Comparison of ENCODE assay signal across 24 cellular contexts in genomic region chr6:3415490-3415889, GRCh38.
"Had no signal": no experiment of that assay in that cellular context is flagged by ENCODE, and none has a peak within 500 bp of the region (broad histone marks: within the 10 kb centered on the region; RNA-seq: fewer than 3 reads in every experiment).

No MANE protein-coding gene starts in this region.

- H3K4me3 ChIP-seq: lung, mucosa of descending colon, neural progenitor cell, right atrium auricular region, smooth muscle cell, stomach, testis, tibial artery, upper lobe of left lung had no signal

- DNase-seq: cortex of kidney; effector memory CD8-positive, alpha-beta T cell; kidney; mucosa of descending colon; naive B cell; stimulated activated CD4-positive, alpha-beta T cell treated with anti-CD3 and anti-CD28 coated beads, Interleukin-12 subunit alpha, Interleukin-12 subunit beta, amount 100 ng/mL, for 4 hours; stimulated activated CD4-positive, alpha-beta T cell treated with anti-CD3 and anti-CD28 coated beads, Interleukin-1b, Interleukin-23, amount 100 ng/mL, for 48 hours; stimulated activated CD4-positive, alpha-beta T cell treated with anti-CD3 and anti-CD28 coated beads, Interleukin-4, amount 100 ng/mL, for 1 hour; stimulated activated CD8-positive, alpha-beta memory T cell treated with anti-CD3 and anti-CD28 coated beads, Interleukin-4, amount 100 ng/mL, for 48 hours; stomach; testis; tibial artery; upper lobe of left lung had no signal

- H3K27me3 Mint-ChIP-seq: progenitor cell of endocrine pancreas had no signal

- H3K27ac ChIP-seq: neural progenitor cell, parathyroid adenoma, right atrium auricular region, stomach, testis, tibial artery, upper lobe of left lung had no signal

- H3K36me3 Mint-ChIP-seq: memory B cell; naive B cell; natural killer cell treated with Interleukin-12 subunit alpha and Interleukin-12 subunit beta and Interleukin-15 and Interleukin-18, amount 100 ng/mL, for 72 hours had no signal

- ATAC-seq: effector memory CD8-positive, alpha-beta T cell; left lobe of liver; mucosa of descending colon; sciatic nerve had no signal

- H3K27ac Mint-ChIP-seq: effector memory CD8-positive, alpha-beta T cell; memory B cell; natural killer cell treated with Interleukin-12 subunit alpha and Interleukin-12 subunit beta and Interleukin-15 and Interleukin-18, amount 100 ng/mL, for 72 hours; neural progenitor cell; progenitor cell of endocrine pancreas had no signal

- H2AFZ ChIP-seq: neural progenitor cell, parathyroid adenoma had no signal

- H3K79me2 ChIP-seq: parathyroid adenoma had no signal

- H3K4me3 Mint-ChIP-seq: effector memory CD8-positive, alpha-beta T cell; memory B cell; mesothelial cell of epicardium; naive B cell; natural killer cell treated with Interleukin-12 subunit alpha and Interleukin-12 subunit beta and Interleukin-15 and Interleukin-18, amount 100 ng/mL, for 72 hours; neural progenitor cell had no signal

- H3K4me1 ChIP-seq: parathyroid adenoma, testis, tibial artery had no signal

- H3K36me3 ChIP-seq: neural progenitor cell, right atrium auricular region, tibial artery, upper lobe of left lung had no signal

- H3K9me3 Mint-ChIP-seq: effector memory CD8-positive, alpha-beta T cell; natural killer cell treated with Interleukin-12 subunit alpha and Interleukin-12 subunit beta and Interleukin-15 and Interleukin-18, amount 100 ng/mL, for 72 hours had no signal

- H3K9ac ChIP-seq: neural progenitor cell, parathyroid adenoma had no signal

- H3K4me2 ChIP-seq: neural progenitor cell, smooth muscle cell had no signal

- H3K27me3 ChIP-seq: neural progenitor cell, right atrium auricular region, stomach, testis, tibial artery, upper lobe of left lung had no signal
